In genomic region chr9:114958021-114958846, GRCh38 we compare ENCODE assay signal across 9 cellular contexts. TPM values are rescaled to one million over a fixed set of nuclear protein-coding genes. Genes with fewer than 3 reads are reported as not detected.
DNase-seq lines count a peak whose midpoint lies in the region; ATAC-seq and TF ChIP-seq lines count a peak whose summit lies in the region.
"Had no signal": no experiment of that assay in that cellular context is flagged by ENCODE, and none has a peak within 500 bp of the region (broad histone marks: within the 10 kb centered on the region; RNA-seq: fewer than 3 reads in every experiment).

No MANE protein-coding gene starts in this region.

- no peak overlapping the region for H2AFZ ChIP-seq in PC-3 (ENCODE audit: low read length)

- H3K27ac ChIP-seq in caudate nucleus (ENCODE audit: low read depth, low read length) (peak overlapping the region; percentile 54), skeletal muscle tissue (ENCODE audit: low read depth, low read length) (peak overlapping the region; percentile 37), PC-3 (ENCODE audit: low read length) (no peak overlapping the region)

- H3K9ac ChIP-seq in skeletal muscle tissue (ENCODE audit: low read depth in 1 of 3, low read length in 3 of 3) (no peak overlapping the region), PC-3 (ENCODE audit: low read length) (no peak overlapping the region)

- no peak for TF ChIP-seq CTCF in PC-3 (conservative IDR thresholded peaks at IDR 0.05; ENCODE audit: low read depth, low read length)

- intact Hi-C loops in PC-3 (cut with micrococcal nuclease), result no loop called here

- ATAC-seq in PC-3, result no peak
- no peak for ATAC-seq in GM18867 (IDR thresholded peaks at IDR 0.05; ENCODE audit: unreplicated experiment)
- no peak for ATAC-seq in HG02981 (IDR thresholded peaks at IDR 0.05; ENCODE audit: unreplicated experiment)

- no peaks in the 10 kb centered on the region for H4K20me1 ChIP-seq in PC-3 (ENCODE audit: low read length)

- H3K4me2 ChIP-seq in PC-3 (ENCODE audit: low read length), result no peak overlapping the region

- H3F3A ChIP-seq in PC-3 (ENCODE audit: low read length, unreplicated experiment), result no peaks in the 10 kb centered on the region

- peaks cover 0 to 2% (median 0%) of the 10 kb centered on the region in 3 donors for H3K4me1 ChIP-seq in skeletal muscle tissue (ENCODE audit: control insufficient read depth in 3 of 3, insufficient read depth in 3 of 3, low read length in 3 of 3)
- H3K4me1 ChIP-seq in PC-3 (ENCODE audit: insufficient read depth, low read length), result peaks cover 12% of the 10 kb centered on the region

- H3K4me3 ChIP-seq in skeletal muscle tissue (ENCODE audit: low read length in 3 of 3) (no peak overlapping the region), PC-3 (ENCODE audit: low read length) (no peak overlapping the region)

- peaks cover 0 to 3% (median 0%) of the 10 kb centered on the region in 3 donors for H3K9me3 ChIP-seq in skeletal muscle tissue (ENCODE audit: control insufficient read depth in 3 of 3, low read length in 3 of 3)
- no peaks in the 10 kb centered on the region for H3K9me3 ChIP-seq in PC-3 (ENCODE audit: low read length)

- no TSS peak for BruUV-seq in PC-3 (replicated peaks; lab: Mats Ljungman, UMichigan)

- H3K27me3 ChIP-seq in skeletal muscle tissue (ENCODE audit: control insufficient read depth in 3 of 3, insufficient read depth in 3 of 3, low read length in 3 of 3) (no peaks in the 10 kb centered on the region), PC-3 (ENCODE audit: low read length) (no peaks in the 10 kb centered on the region)

- DNase-seq in C1 segment of cervical spinal cord (lab: John Stamatoyannopoulos, UW) (peak in 8 of 14 donors; percentile 10 to 51 (median 16)), SKM-1 (lab: John Stamatoyannopoulos, UW; ENCODE audit: unreplicated experiment) (peak; percentile 55), caudate nucleus (lab: John Stamatoyannopoulos, UW) (peak in 15 of 61 donors; percentile 1 to 24 (median 8)), PC-3 (no peak), NCI-H1105 treated with DMSO at 0.1 percent for 48 hours (lab: John Stamatoyannopoulos, UW) (no peak)
- DNase-seq: activated gamma-delta T cell had no signal

- no peaks in the 10 kb centered on the region for H3K79me2 ChIP-seq in PC-3 (ENCODE audit: low read length)

- H3K9me2 ChIP-seq in PC-3 (replicated peaks; ENCODE audit: low read length), result no peaks in the 10 kb centered on the region

- CTCF ChIA-PET in PC-3 (lab: Charles Lee), result no interaction called here

- H3K36me3 ChIP-seq in skeletal muscle tissue (ENCODE audit: control insufficient read depth in 3 of 3, insufficient read depth in 3 of 3, low read length in 3 of 3), result no peaks in the 10 kb centered on the region
- no peaks in the 10 kb centered on the region for H3K36me3 ChIP-seq in PC-3 (ENCODE audit: low read depth, low read length)

- POLR2A ChIA-PET in PC-3 (lab: Charles Lee; ENCODE audit: unreplicated experiment), result no interaction called here

RNA-seq across cellular contexts. Expression of gene TNFSF8, which starts 27.8 kb away (rescaled TPM):
- 1.0 TPM for total RNA-seq in skeletal muscle tissue
- total RNA-seq in PC-3 (2014; rRNA removed), result not detected in 2 replicates

Comparison
In these comparisons a context has a peak if more than half of its experiments do, and no peak if none do; other contexts are left out.
1. DNase-seq: peak in C1 segment of cervical spinal cord (8 of 14) and SKM-1 (single experiment); none in PC-3 (single experiment) and NCI-H1105 treated with DMSO at 0.1 percent for 48 hours (single experiment).